Comparison of ENCODE assay signal across 4 cellular contexts in the genomic region with DNA sequence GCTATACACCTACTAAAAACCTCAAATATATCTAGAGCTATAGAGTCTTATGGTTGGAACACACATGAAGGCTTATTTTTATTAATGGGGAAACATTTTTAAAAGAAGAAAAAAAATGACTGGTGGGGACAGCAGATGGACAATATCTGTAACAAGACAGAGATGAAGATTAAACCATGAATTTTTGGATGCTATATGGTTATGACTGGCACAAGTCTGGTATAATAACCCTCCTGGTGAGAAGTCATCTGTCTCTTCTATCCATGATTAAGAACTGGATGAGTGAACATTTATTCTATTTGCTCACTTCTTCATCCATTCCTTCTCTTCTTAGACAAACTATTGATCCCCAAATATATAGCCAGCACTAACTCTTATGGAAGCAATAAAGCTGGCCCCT.
"Had no signal": no experiment of that assay in that cellular context is flagged by ENCODE, and none has a peak within 500 bp of the region (broad histone marks: within the 10 kb centered on the region; RNA-seq: fewer than 3 reads in every experiment).

No MANE protein-coding gene starts in this region.

- DNase-seq: H9, HCEC 1CT had no signal

- H3K36me3 Mint-ChIP-seq: IgD-negative memory B cell had no signal

- H3K27ac Mint-ChIP-seq: GM23338, H9, IgD-negative memory B cell had no signal

- H3K9me3 Mint-ChIP-seq: GM23338, IgD-negative memory B cell had no signal

- H3K4me3 Mint-ChIP-seq: GM23338, H9, IgD-negative memory B cell had no signal
